In the genomic region with DNA sequence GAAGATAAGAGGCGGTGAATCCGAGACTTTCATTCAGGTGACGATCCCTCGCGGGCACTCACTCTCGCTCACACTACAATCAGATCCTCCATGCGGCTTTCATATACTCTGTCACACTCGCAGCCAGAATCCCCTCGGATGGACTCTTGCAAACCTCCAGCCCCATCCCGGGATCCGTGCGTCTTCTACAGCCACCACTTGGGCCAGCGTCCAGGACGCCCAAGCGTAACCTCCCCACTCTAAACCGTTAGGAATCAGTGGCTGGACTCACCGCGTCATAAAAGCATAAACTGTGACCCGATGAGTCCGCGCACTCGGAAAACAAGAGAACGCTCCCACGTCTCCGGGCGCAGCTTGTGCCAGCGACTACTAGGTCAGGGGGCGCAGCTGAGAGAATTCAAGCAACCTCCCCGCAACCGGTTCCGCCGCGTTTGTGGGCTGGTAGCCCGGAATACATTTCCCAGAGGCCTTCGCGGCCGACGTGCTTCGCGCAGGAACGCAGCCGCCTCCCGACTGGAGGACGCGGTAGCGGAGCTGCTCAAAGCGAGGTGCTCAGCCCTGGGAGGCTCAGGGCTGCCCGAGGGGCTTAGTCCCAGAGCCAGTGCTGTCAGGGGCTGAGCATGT, we compare ENCODE assay signal across 8 cellular contexts. TPM values are rescaled to one million over a fixed set of nuclear protein-coding genes. Genes with fewer than 3 reads are reported as not detected.
DNase-seq lines count a peak whose midpoint lies in the region; ATAC-seq and TF ChIP-seq lines count a peak whose summit lies in the region.

No MANE protein-coding gene starts in this region.

- H3K9ac ChIP-seq in SK-N-MC (ENCODE audit: insufficient read length), result peak overlapping the region; percentile 10

- H3K27me3 ChIP-seq in neutrophil, result peaks cover 17% of the 10 kb centered on the region

- peaks cover 7 to 8% of the 10 kb centered on the region in 2 experiments for H3K4me1 ChIP-seq in neutrophil (ENCODE audit: control insufficient read depth in 1 of 2, insufficient read depth in 1 of 2, low read depth in 1 of 2, low read length in 1 of 2)

- no peaks in the 10 kb centered on the region for H3K27me3 Mint-ChIP-seq in activated naive CD4-positive, alpha-beta T cell treated with anti-CD3 and anti-CD28 coated beads, Interleukin-2, amount 50 U/mL, for 24 hours
- H3K27me3 Mint-ChIP-seq in stimulated activated naive CD8-positive, alpha-beta T cell treated with anti-CD3 and anti-CD28 coated beads, Interleukin-15, amount 100 ng/mL, for 72 hours, result no peaks in the 10 kb centered on the region
- H3K27me3 Mint-ChIP-seq in Calu3 (ENCODE audit: unreplicated experiment), result no peaks in the 10 kb centered on the region

- peaks cover 21% of the 10 kb centered on the region for H3K36me3 Mint-ChIP-seq in activated naive CD4-positive, alpha-beta T cell treated with anti-CD3 and anti-CD28 coated beads, Interleukin-2, amount 50 U/mL, for 24 hours
- H3K36me3 Mint-ChIP-seq in Calu3 (ENCODE audit: insufficient read depth, unreplicated experiment), result peaks cover 5% of the 10 kb centered on the region

- DNase-seq in SK-N-MC (ENCODE audit: low read depth, low spot score) (no peak), globus pallidus (ENCODE audit: low spot score) (peak; percentile 83), Calu3 (no peak)
- DNase-seq in stimulated activated naive CD8-positive, alpha-beta T cell treated with anti-CD3 and anti-CD28 coated beads, Interleukin-15, amount 100 ng/mL, for 72 hours, result peak; percentile 81 to 86

- peak overlapping the region; percentile 99 for H3K4me3 Mint-ChIP-seq in activated naive CD4-positive, alpha-beta T cell treated with anti-CD3 and anti-CD28 coated beads, Interleukin-2, amount 50 U/mL, for 24 hours
- peak overlapping the region; percentile 87 to 94 for H3K4me3 Mint-ChIP-seq in stimulated activated naive CD8-positive, alpha-beta T cell treated with anti-CD3 and anti-CD28 coated beads, Interleukin-15, amount 100 ng/mL, for 72 hours
- H3K4me3 Mint-ChIP-seq in Calu3 (ENCODE audit: low read depth, unreplicated experiment), result no peak overlapping the region

- H3K9me3 Mint-ChIP-seq in activated naive CD4-positive, alpha-beta T cell treated with anti-CD3 and anti-CD28 coated beads, Interleukin-2, amount 50 U/mL, for 24 hours, result no peaks in the 10 kb centered on the region
- peaks cover 11 to 30% of the 10 kb centered on the region in 2 donors for H3K9me3 Mint-ChIP-seq in stimulated activated naive CD8-positive, alpha-beta T cell treated with anti-CD3 and anti-CD28 coated beads, Interleukin-15, amount 100 ng/mL, for 72 hours
- H3K9me3 Mint-ChIP-seq in Calu3 (ENCODE audit: low read depth, unreplicated experiment), result peaks cover 14% of the 10 kb centered on the region

- no peak for TF ChIP-seq CTCF in neutrophil (IDR thresholded peaks at IDR 0.05)
- TF ChIP-seq CTCF in Calu3 (IDR thresholded peaks at IDR 0.05; ENCODE audit: unreplicated experiment), result no peak

- H3K27ac ChIP-seq in SK-N-MC (no peak overlapping the region), neutrophil (no peak overlapping the region)

- intact Hi-C loops in Calu3 (cut with micrococcal nuclease; ENCODE audit: unreplicated experiment), result no loop called here

- H3K4me1 Mint-ChIP-seq in activated naive CD4-positive, alpha-beta T cell treated with anti-CD3 and anti-CD28 coated beads, Interleukin-2, amount 50 U/mL, for 24 hours, result peaks cover 16% of the 10 kb centered on the region
- peaks cover 7% of the 10 kb centered on the region for H3K4me1 Mint-ChIP-seq in stimulated activated naive CD8-positive, alpha-beta T cell treated with anti-CD3 and anti-CD28 coated beads, Interleukin-15, amount 100 ng/mL, for 72 hours
- no peaks in the 10 kb centered on the region for H3K4me1 Mint-ChIP-seq in Calu3 (ENCODE audit: low read depth, unreplicated experiment)

- ATAC-seq in GM19397 (IDR thresholded peaks at IDR 0.05; ENCODE audit: unreplicated experiment) (peak; percentile 69), HG02759 (IDR thresholded peaks at IDR 0.05; ENCODE audit: unreplicated experiment) (no peak)
- peak; percentile 94 for ATAC-seq in stimulated activated naive CD8-positive, alpha-beta T cell treated with anti-CD3 and anti-CD28 coated beads, Interleukin-15, amount 100 ng/mL, for 72 hours

- BruUV-seq in Calu3 (replicated peaks; lab: Mats Ljungman, UMichigan), result no TSS peak

- CTCF ChIA-PET in Calu3 (lab: Charles Lee), result no interaction called here

- H3K36me3 ChIP-seq in SK-N-MC (ENCODE audit: insufficient read depth, low read length), result no peaks in the 10 kb centered on the region
- no peaks in the 10 kb centered on the region for H3K36me3 ChIP-seq in neutrophil

- H3K27ac Mint-ChIP-seq in activated naive CD4-positive, alpha-beta T cell treated with anti-CD3 and anti-CD28 coated beads, Interleukin-2, amount 50 U/mL, for 24 hours, result peak overlapping the region; percentile 92
- peak overlapping the region; percentile 85 to 92 for H3K27ac Mint-ChIP-seq in stimulated activated naive CD8-positive, alpha-beta T cell treated with anti-CD3 and anti-CD28 coated beads, Interleukin-15, amount 100 ng/mL, for 72 hours
- no peak overlapping the region for H3K27ac Mint-ChIP-seq in Calu3 (ENCODE audit: unreplicated experiment)

- peak overlapping the region; percentile 70 for H3K4me3 ChIP-seq in SK-N-MC
- H3K4me3 ChIP-seq in neutrophil (ENCODE audit: low read depth in 1 of 2, low read length in 1 of 2), result peak overlapping the region; percentile 47 to 50

- no peaks in the 10 kb centered on the region for H3K9me3 ChIP-seq in SK-N-MC (ENCODE audit: low read depth, low read length)
- H3K9me3 ChIP-seq in neutrophil, result no peaks in the 10 kb centered on the region

RNA-seq across cellular contexts. Expression of gene ZNF607, which starts 27.6 kb away (rescaled TPM):
- 13.5 and 13.7 TPM in 2 replicates for total RNA-seq in Calu3 (2022)

RNA-seq across cellular contexts. Expression of gene ZFP30, which starts 36.7 kb away (rescaled TPM):
- 10.4 and 11.5 TPM in 2 replicates for total RNA-seq in Calu3 (2022)

Comparison
In these comparisons a context has a peak if more than half of its experiments do, and no peak if none do; other contexts are left out.
1. DNase-seq: peak in globus pallidus (single experiment) and stimulated activated naive CD8-positive, alpha-beta T cell treated with anti-CD3 and anti-CD28 coated beads, Interleukin-15, amount 100 ng/mL, for 72 hours (2 of 2); none in SK-N-MC (single experiment) and Calu3 (single experiment).